In genomic region chr10:112914288-112914952, GRCh38 we compare ENCODE assay signal across 16 cellular contexts. TPM values are rescaled to one million over a fixed set of nuclear protein-coding genes. Genes with fewer than 3 reads are reported as not detected.
DNase-seq lines count a peak whose midpoint lies in the region; ATAC-seq and TF ChIP-seq lines count a peak whose summit lies in the region.
"Had no signal": no experiment of that assay in that cellular context is flagged by ENCODE, and none has a peak within 500 bp of the region (broad histone marks: within the 10 kb centered on the region; RNA-seq: fewer than 3 reads in every experiment).

No MANE protein-coding gene starts in this region.

- no peak overlapping the region for H2AFZ ChIP-seq in HCT116 (ENCODE audit: low read depth, low read length, poor library complexity, severe bottlenecking)

- H3K36me3 Mint-ChIP-seq in nephron (ENCODE audit: low read depth), result no peaks in the 10 kb centered on the region
- peaks cover 2 to 3% of the 10 kb centered on the region in 2 donors for H3K36me3 Mint-ChIP-seq in stimulated activated naive B cell treated with anti-CD40 and anti-IgM and Interleukin-4, amounts not matched to agents 10 μg/mL and 1 μg/mL and 100 μg/mL, for 72 hours
- H3K36me3 Mint-ChIP-seq: CD4-positive, CD25-positive, alpha-beta regulatory T cell had no signal

- intact Hi-C loops in HCT116 (cut with micrococcal nuclease), result no loop called here

- H3K9ac ChIP-seq in HCT116 (ENCODE audit: low read length), result no peak overlapping the region

- CTCF ChIA-PET in HCT116 (lab: Charles Lee), result no interaction called here

- TF ChIP-seq POLR2A in HCT116 (IDR thresholded peaks at IDR 0.05; ENCODE audit: borderline replicate concordance, extremely low read depth, insufficient read depth, insufficient read length), result no peak

- DNase-seq in HCT116 (ENCODE audit: low read depth, low spot score) (no peak), fibroblast of gingiva (ENCODE audit: low read depth) (peak; percentile 52), HUDEP-2 (lab: John Stamatoyannopoulos, UW; ENCODE audit: unreplicated experiment in 76 of 76) (no peak), dermis blood vessel endothelial cell (no peak)
- DNase-seq in stimulated activated naive B cell treated with anti-CD40 and anti-IgM and Interleukin-4, amounts not matched to agents 10 μg/mL and 1 μg/mL and 100 μg/mL, for 72 hours, result no peak
- DNase-seq in effector CD4-positive, alpha-beta T cell, result no peak
- DNase-seq: CD4-positive, CD25-positive, alpha-beta regulatory T cell; H9; NCI-H1417; NCI-H187 treated with DMSO at 0.1 percent for 48 hours; NCI-H345; NCI-H69; NK-92 treated with Interleukin-12 subunit alpha and Interleukin-12 subunit beta, amount 100 ng/mL, for 24 hours; SJCRH30 had no signal

- TF ChIP-seq CTCF in HCT116 (IDR thresholded peaks at IDR 0.05 in 2 of 3, conservative IDR thresholded peaks at IDR 0.05 in 1 of 3; ENCODE audit: borderline replicate concordance in 1 of 3, insufficient read depth in 1 of 3, low read depth in 2 of 3, low read length in 2 of 3), result no peak
- TF ChIP-seq CTCF in nephron (IDR thresholded peaks at IDR 0.05; ENCODE audit: unreplicated experiment in 3 of 3), result no peak

- no peaks in the 10 kb centered on the region for H3K27me3 Mint-ChIP-seq in nephron (ENCODE audit: low read depth)
- H3K27me3 Mint-ChIP-seq in stimulated activated naive B cell treated with anti-CD40 and anti-IgM and Interleukin-4, amounts not matched to agents 10 μg/mL and 1 μg/mL and 100 μg/mL, for 72 hours, result peaks cover 8 to 10% of the 10 kb centered on the region in 2 donors
- H3K27me3 Mint-ChIP-seq: B cell; CD4-positive, CD25-positive, alpha-beta regulatory T cell had no signal

- no TSS peak for BruUV-seq in HCT116 (replicated peaks; lab: Mats Ljungman, UMichigan)

- no peak for TF ChIP-seq RAD21 in HCT116 (IDR thresholded peaks at IDR 0.05; ENCODE audit: low read depth)

- peaks cover 46% of the 10 kb centered on the region for H3K4me1 Mint-ChIP-seq in nephron
- H3K4me1 Mint-ChIP-seq in stimulated activated naive B cell treated with anti-CD40 and anti-IgM and Interleukin-4, amounts not matched to agents 10 μg/mL and 1 μg/mL and 100 μg/mL, for 72 hours, result peaks cover 0 to 2% of the 10 kb centered on the region in 2 donors
- H3K4me1 Mint-ChIP-seq: B cell; CD4-positive, CD25-positive, alpha-beta regulatory T cell had no signal

- H3K27ac ChIP-seq in HCT116 (ENCODE audit: low read depth, low read length), result no peak overlapping the region
- H3K27ac ChIP-seq: SJCRH30 had no signal

- peak overlapping the region; percentile 70; the same call in 1 of the 2 replicates for H3K4me2 ChIP-seq in HCT116 (ENCODE audit: low read length)

- no peaks in the 10 kb centered on the region for H3K36me3 ChIP-seq in HCT116 (ENCODE audit: control insufficient read depth in 1 of 2, insufficient read depth in 2 of 2, low read length in 2 of 2)
- H3K36me3 ChIP-seq: SJCRH30 had no signal

- no peaks in the 10 kb centered on the region for H3K79me2 ChIP-seq in HCT116 (ENCODE audit: insufficient read depth, low read length)

- no peaks in the 10 kb centered on the region for H3K27me3 ChIP-seq in HCT116 (ENCODE audit: insufficient read depth, low read length)
- H3K27me3 ChIP-seq: SJCRH30 had no signal

- RAD21 ChIA-PET in HCT116 (lab: Charles Lee; ENCODE audit: low non-redundant PET in 1 of 2, low total read pairs in 2 of 2, uncharacterized antibody in 2 of 2, unreplicated experiment in 2 of 2), result no interaction called here

- no peak overlapping the region for H3K4me3 ChIP-seq in HCT116 (replicated peaks in 1 of 2; ENCODE audit: low read depth in 1 of 2, low read length in 2 of 2)
- H3K4me3 ChIP-seq: SJCRH30 had no signal

- H4K20me1 ChIP-seq in HCT116 (ENCODE audit: insufficient read depth), result no peaks in the 10 kb centered on the region

- peak overlapping the region; percentile 17 to 98 (median 95) for H3K27ac Mint-ChIP-seq in nephron
- H3K27ac Mint-ChIP-seq in stimulated activated naive B cell treated with anti-CD40 and anti-IgM and Interleukin-4, amounts not matched to agents 10 μg/mL and 1 μg/mL and 100 μg/mL, for 72 hours, result no peak overlapping the region
- H3K27ac Mint-ChIP-seq: B cell; CD4-positive, CD25-positive, alpha-beta regulatory T cell; H9 had no signal

- ATAC-seq in HCT116, result no peak
- ATAC-seq in stimulated activated naive B cell treated with anti-CD40 and anti-IgM and Interleukin-4, amounts not matched to agents 10 μg/mL and 1 μg/mL and 100 μg/mL, for 72 hours (replicated peaks), result no peak

- H3K9me2 ChIP-seq in HCT116 (ENCODE audit: insufficient read depth), result no peaks in the 10 kb centered on the region

- H3K4me3 Mint-ChIP-seq in nephron, result no peak overlapping the region
- no peak overlapping the region for H3K4me3 Mint-ChIP-seq in stimulated activated naive B cell treated with anti-CD40 and anti-IgM and Interleukin-4, amounts not matched to agents 10 μg/mL and 1 μg/mL and 100 μg/mL, for 72 hours
- H3K4me3 Mint-ChIP-seq: B cell, H9 had no signal

- POLR2A ChIA-PET in HCT116 (lab: Charles Lee), result interaction anchor here (0.6 kb wide), 1 partner anchor 25 kb away, joined by 3 read pairs; no protein-coding TSS in a partner anchor

- no peaks in the 10 kb centered on the region for H3K9me3 Mint-ChIP-seq in nephron
- peaks cover 3 to 4% of the 10 kb centered on the region in 2 donors for H3K9me3 Mint-ChIP-seq in stimulated activated naive B cell treated with anti-CD40 and anti-IgM and Interleukin-4, amounts not matched to agents 10 μg/mL and 1 μg/mL and 100 μg/mL, for 72 hours
- H3K9me3 Mint-ChIP-seq: H9 had no signal

- H3K4me1 ChIP-seq in HCT116 (ENCODE audit: control insufficient read depth in 1 of 2, insufficient read depth in 2 of 2, low read length in 2 of 2), result peaks cover 28 to 58% of the 10 kb centered on the region in 2 experiments
- H3K4me1 ChIP-seq: SJCRH30 had no signal

- H3K9me3 ChIP-seq in HCT116 (ENCODE audit: control insufficient read depth in 1 of 2, insufficient read depth in 1 of 2, low read depth in 1 of 2, low read length in 2 of 2), result no peaks in the 10 kb centered on the region
- H3K9me3 ChIP-seq: SJCRH30 had no signal

TF ChIP-seq in HCT116, 20 proteins besides CTCF, POLR2A, EP300 and RAD21:
- TF ChIP-seq SIN3A (IDR thresholded peaks at IDR 0.05; ENCODE audit: low read depth), result no peak
TF ChIP-seq in HCT116: peak in this region for 0.

RNA-seq across cellular contexts. Expression of gene TCF7L2, which starts 35.6 kb away (rescaled TPM):
- 164 TPM for total RNA-seq in HCT116 (2021; ENCODE audit: unreplicated experiment)
- 120 and 126 TPM in 2 replicates for polyA plus RNA-seq in HCT116 (2012)
- total RNA-seq in dermis blood vessel endothelial cell, result 2.9 and 3.8 TPM in 2 replicates

Comparison
In these comparisons a context has a peak if more than half of its experiments do, and no peak if none do; other contexts are left out.
1. RNA of gene TCF7L2, which starts 35.6 kb away (total RNA-seq): 164 TPM in HCT116 (single experiment); 2.9 to 3.8 TPM in dermis blood vessel endothelial cell; every median in the first group is over 10 times any median in the second.